In the genomic region with DNA sequence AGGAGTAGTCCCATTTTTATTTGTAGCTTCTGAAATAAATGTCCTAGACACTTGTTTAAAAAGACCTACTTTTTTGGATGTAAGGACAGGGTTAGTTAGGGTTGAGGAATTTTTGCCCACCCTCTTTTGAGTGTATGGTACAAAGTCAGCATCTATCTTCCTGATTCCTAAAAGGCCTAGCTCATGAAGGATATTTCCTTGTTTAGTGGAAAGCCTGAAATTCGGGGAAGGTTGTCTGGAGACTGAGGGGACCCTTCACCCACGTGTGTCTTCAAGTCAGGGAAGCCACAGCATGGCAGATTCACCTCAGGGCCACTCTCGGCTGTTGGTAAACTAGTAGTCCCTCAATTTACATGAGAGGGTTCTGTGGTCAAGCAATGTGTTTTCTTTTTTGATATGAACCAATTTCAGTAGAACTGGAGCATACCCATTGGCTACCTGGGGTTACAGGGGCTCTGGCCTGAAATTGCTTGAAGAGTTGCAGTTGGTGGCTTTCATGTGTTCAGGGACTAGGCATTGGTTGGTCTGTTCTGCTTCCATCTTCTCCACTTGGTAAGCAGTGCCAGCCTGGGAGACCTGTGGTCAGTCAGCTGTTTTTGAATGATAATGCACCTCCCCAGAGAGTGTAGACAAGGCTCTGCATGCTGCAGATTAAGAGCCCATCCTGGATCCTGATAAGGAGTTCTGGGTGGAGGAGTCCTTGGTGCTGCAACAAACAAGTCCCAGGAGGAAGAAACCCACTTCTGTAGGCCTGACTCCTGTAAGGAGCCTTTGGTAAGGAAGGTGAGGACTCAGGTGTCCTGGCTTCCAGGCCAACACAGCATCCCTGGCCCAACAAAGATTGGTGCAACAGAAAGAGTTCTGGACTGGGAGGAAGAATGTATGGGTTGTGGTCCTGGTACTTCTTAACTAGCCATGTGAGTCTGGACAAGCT, we compare ENCODE assay signal across 1 cellular context.
TF ChIP-seq lines count a peak whose summit lies in the region.

No MANE protein-coding gene starts in this region.

TF ChIP-seq in SK-N-SH, 30 proteins besides CTCF, POLR2A, EP300 and RAD21 (continued from another document):
- TF ChIP-seq, protein P1, sequence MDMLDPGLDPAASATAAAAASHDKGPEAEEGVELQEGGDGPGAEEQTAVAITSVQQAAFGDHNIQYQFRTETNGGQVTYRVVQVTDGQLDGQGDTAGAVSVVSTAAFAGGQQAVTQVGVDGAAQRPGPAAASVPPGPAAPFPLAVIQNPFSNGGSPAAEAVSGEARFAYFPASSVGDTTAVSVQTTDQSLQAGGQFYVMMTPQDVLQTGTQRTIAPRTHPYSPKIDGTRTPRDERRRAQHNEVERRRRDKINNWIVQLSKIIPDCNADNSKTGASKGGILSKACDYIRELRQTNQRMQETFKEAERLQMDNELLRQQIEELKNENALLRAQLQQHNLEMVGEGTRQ (IDR thresholded peaks at IDR 0.05; ENCODE audit: borderline replicate concordance, low read depth, low read length): no peak
- TF ChIP-seq YY1 (IDR thresholded peaks at IDR 0.05; ENCODE audit: low read depth) (no peak), ELF1 (IDR thresholded peaks at IDR 0.05) (no peak), MEF2A (IDR thresholded peaks at IDR 0.05; ENCODE audit: borderline replicate concordance, low read depth) (no peak), RXRA (IDR thresholded peaks at IDR 0.05; ENCODE audit: borderline replicate concordance, low read depth) (no peak), SMC3 (IDR thresholded peaks at IDR 0.05; ENCODE audit: low read depth, low read length) (no peak), CHD2 (IDR thresholded peaks at IDR 0.05; ENCODE audit: low read length, partially characterized antibody) (no peak), FOSL2 (IDR thresholded peaks at IDR 0.05; ENCODE audit: borderline replicate concordance, low read depth) (no peak), TCF12 (IDR thresholded peaks at IDR 0.05) (no peak), FOXM1 (IDR thresholded peaks at IDR 0.05; ENCODE audit: low read depth) (no peak), POLR2AphosphoS5 (IDR thresholded peaks at IDR 0.05; ENCODE audit: low read depth, low read length) (no peak)
- TF ChIP-seq, protein P2, sequence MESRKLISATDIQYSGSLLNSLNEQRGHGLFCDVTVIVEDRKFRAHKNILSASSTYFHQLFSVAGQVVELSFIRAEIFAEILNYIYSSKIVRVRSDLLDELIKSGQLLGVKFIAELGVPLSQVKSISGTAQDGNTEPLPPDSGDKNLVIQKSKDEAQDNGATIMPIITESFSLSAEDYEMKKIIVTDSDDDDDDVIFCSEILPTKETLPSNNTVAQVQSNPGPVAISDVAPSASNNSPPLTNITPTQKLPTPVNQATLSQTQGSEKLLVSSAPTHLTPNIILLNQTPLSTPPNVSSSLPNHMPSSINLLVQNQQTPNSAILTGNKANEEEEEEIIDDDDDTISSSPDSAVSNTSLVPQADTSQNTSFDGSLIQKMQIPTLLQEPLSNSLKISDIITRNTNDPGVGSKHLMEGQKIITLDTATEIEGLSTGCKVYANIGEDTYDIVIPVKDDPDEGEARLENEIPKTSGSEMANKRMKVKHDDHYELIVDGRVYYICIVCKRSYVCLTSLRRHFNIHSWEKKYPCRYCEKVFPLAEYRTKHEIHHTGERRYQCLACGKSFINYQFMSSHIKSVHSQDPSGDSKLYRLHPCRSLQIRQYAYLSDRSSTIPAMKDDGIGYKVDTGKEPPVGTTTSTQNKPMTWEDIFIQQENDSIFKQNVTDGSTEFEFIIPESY (IDR thresholded peaks at IDR 0.05; ENCODE audit: borderline replicate concordance, low read depth): no peak
- TF ChIP-seq, protein P3, sequence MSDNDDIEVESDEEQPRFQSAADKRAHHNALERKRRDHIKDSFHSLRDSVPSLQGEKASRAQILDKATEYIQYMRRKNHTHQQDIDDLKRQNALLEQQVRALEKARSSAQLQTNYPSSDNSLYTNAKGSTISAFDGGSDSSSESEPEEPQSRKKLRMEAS (IDR thresholded peaks at IDR 0.05; ENCODE audit: low read depth): no peak
TF ChIP-seq in SK-N-SH: peak in this region for 0.
